In genomic region chr10:61903184-61903990, GRCh38 we compare ENCODE assay signal across 8 cellular contexts. TPM values are rescaled to one million over a fixed set of nuclear protein-coding genes. Genes with fewer than 3 reads are reported as not detected.
DNase-seq lines count a peak whose midpoint lies in the region; ATAC-seq and TF ChIP-seq lines count a peak whose summit lies in the region.

No MANE protein-coding gene starts in this region.

- H3K9ac ChIP-seq in stomach smooth muscle (ENCODE audit: low read length in 2 of 2) = peak overlapping the region; percentile 91 to 93

- no peaks in the 10 kb centered on the region for H3K9me3 Mint-ChIP-seq in natural killer cell

- peak; percentile 55 for DNase-seq in BE2C
- DNase-seq in NOMO-1 treated with dmso at 0.1 percent for 144 hours (lab: John Stamatoyannopoulos, UW; ENCODE audit: unreplicated experiment) = peak; percentile 16
- peak; percentile 27 to 52 for DNase-seq in activated T-helper 1 cell treated with anti-CD3 and anti-CD28 coated beads, Interleukin-2, amount 50 U/mL, for 16 hours (ENCODE audit: low read depth in 1 of 2, low spot score in 1 of 2)
- peak; percentile 59 for DNase-seq in fibroblast of mammary gland (ENCODE audit: low read depth)
- DNase-seq in natural killer cell = peak; percentile 68

- H3K36me3 Mint-ChIP-seq in natural killer cell = no peaks in the 10 kb centered on the region

- H3K4me3 ChIP-seq in BE2C (ENCODE audit: low read depth, low read length) (peak overlapping the region; percentile 83), fibroblast of mammary gland (ENCODE audit: control insufficient read depth, low read depth, low read length) (peak overlapping the region; percentile 93), stomach smooth muscle (ENCODE audit: low read length in 2 of 2) (peak overlapping the region; percentile 92 to 95)

- H3K4me3 Mint-ChIP-seq in natural killer cell = peak overlapping the region; percentile 93

- H3K36me3 ChIP-seq in BE2C = no peaks in the 10 kb centered on the region
- H3K36me3 ChIP-seq in stomach smooth muscle (ENCODE audit: control insufficient read depth in 2 of 2, insufficient read depth in 2 of 2, low read length in 2 of 2) = no peaks in the 10 kb centered on the region

- intact Hi-C loops in natural killer cell (cut with micrococcal nuclease) = loop anchor here (1.0 to 5.0 kb wide), 3 partner anchors 40 to 1996 kb away; partner anchors contain the start of gene CCDC6

- ATAC-seq in GM19023 (IDR thresholded peaks at IDR 0.05; ENCODE audit: unreplicated experiment) = peak; percentile 62
- ATAC-seq in HG03280 (IDR thresholded peaks at IDR 0.05; ENCODE audit: unreplicated experiment) = peak; percentile 40
- peak; percentile 46 to 72 (median 64) for ATAC-seq in natural killer cell

- H3K27ac ChIP-seq in stomach smooth muscle (ENCODE audit: low read length) = peak overlapping the region; percentile 87

- no peaks in the 10 kb centered on the region for H3K27me3 Mint-ChIP-seq in natural killer cell (ENCODE audit: low read depth in 2 of 2)

- H3K9me3 ChIP-seq in BE2C (no peaks in the 10 kb centered on the region), stomach smooth muscle (ENCODE audit: control insufficient read depth in 2 of 2, low read length in 2 of 2) (no peaks in the 10 kb centered on the region)

- H3K27me3 ChIP-seq in BE2C (no peaks in the 10 kb centered on the region), stomach smooth muscle (ENCODE audit: control insufficient read depth in 1 of 2, insufficient read depth in 2 of 2, low read length in 2 of 2) (no peaks in the 10 kb centered on the region)

- H3K4me1 Mint-ChIP-seq in natural killer cell = peaks cover 57 to 60% of the 10 kb centered on the region in 2 donors

- peaks cover 11% of the 10 kb centered on the region for H3K4me1 ChIP-seq in BE2C
- H3K4me1 ChIP-seq in stomach smooth muscle (ENCODE audit: control insufficient read depth, insufficient read depth, low read length) = peaks cover 9% of the 10 kb centered on the region

- TF ChIP-seq CTCF in BE2C (IDR thresholded peaks at IDR 0.05; ENCODE audit: low read depth, low read length) (no peak), fibroblast of mammary gland (conservative IDR thresholded peaks at IDR 0.05; ENCODE audit: control insufficient read depth, insufficient read depth, low read depth, low read length) (no peak), natural killer cell (IDR thresholded peaks at IDR 0.05) (peak; percentile 16)

- peak overlapping the region; percentile 87 to 89 for H3K27ac Mint-ChIP-seq in natural killer cell

RNA-seq across cellular contexts. Expression of gene ARID5B, which starts 1.9 kb away (rescaled TPM):
- polyA plus RNA-seq in BE2C (2012; ENCODE audit: insufficient read depth, insufficient read length, low read depth) = 7.2 TPM
- 10 to 100 TPM; 22.3 to 44.3 (median 31.3) TPM for total RNA-seq in natural killer cell

Comparison
In these comparisons a context has a peak if more than half of its experiments do, and no peak if none do; other contexts are left out.
1. Peak in every context shown above with its lines: DNase-seq, ATAC-seq, H3K4me3 ChIP-seq and H3K27ac ChIP-seq.
2. DNase-seq: peak in every context shown above with its lines; median percentile 68 in natural killer cell; 59 in fibroblast of mammary gland; 55 in BE2C; 40 in activated T-helper 1 cell treated with anti-CD3 and anti-CD28 coated beads, Interleukin-2, amount 50 U/mL, for 16 hours; 16 in NOMO-1 treated with dmso at 0.1 percent for 144 hours.